ENCODE assay signal across 10 cellular contexts in the genomic region with DNA sequence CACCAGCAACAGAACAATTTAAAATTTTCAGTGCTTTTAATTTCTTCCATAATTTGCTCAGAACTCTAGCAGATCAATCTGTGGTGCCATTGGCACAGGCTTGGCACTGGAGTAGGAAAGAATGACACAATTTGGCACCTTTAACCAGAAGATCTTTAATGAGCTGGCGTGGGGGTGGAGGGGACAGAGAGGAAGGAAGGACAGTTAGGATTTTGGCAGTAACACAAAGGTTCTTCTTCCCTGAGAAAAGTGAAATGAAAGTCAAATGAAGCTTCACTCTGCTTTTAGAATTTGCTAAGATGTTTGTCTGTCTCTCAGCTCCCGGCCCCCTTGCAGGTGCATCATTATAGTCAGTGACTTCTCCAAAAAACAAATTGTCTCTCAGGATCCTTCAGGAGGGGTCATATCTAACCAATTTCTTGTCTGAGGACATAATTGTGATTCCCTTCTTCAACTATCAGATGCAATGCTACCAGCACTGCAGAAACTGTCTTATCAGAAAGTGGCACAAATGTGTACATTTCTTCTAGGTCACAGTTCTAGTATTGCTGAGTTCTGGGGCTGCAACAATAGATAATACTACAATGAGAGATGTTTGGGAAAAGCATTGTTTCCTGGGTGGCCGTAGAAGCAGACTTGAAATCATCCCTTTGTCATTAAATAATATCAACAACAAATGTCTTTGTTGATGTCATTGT.
DNase-seq lines count a peak whose midpoint lies in the region; ATAC-seq and TF ChIP-seq lines count a peak whose summit lies in the region.
"Had no signal": no experiment of that assay in that cellular context is flagged by ENCODE, and none has a peak within 500 bp of the region (broad histone marks: within the 10 kb centered on the region; RNA-seq: fewer than 3 reads in every experiment).

No MANE protein-coding gene starts in this region.

- no peak for TF ChIP-seq POLR2A in uterus (IDR thresholded peaks at IDR 0.05)

- peaks cover 42% of the 10 kb centered on the region; the same call in 1 of the 2 replicates for H3K79me2 ChIP-seq in OCI-LY7 (ENCODE audit: insufficient read depth, low read depth, low read length)

- peak; percentile 54 for ATAC-seq in left lobe of liver

- POLR2A ChIA-PET in OCI-LY7 (lab: Charles Lee) = interaction anchor here (0.6 to 4.3 kb wide), 16 partner anchors 9 to 235 kb away, joined by 3 to 16 read pairs (median 5); no protein-coding TSS in a partner anchor

- H3K27me3 ChIP-seq in uterus (no peaks in the 10 kb centered on the region), BE2C (no peaks in the 10 kb centered on the region)

- H3K4me1 ChIP-seq in OCI-LY7 (ENCODE audit: insufficient read depth, low read length, poor library complexity, severe bottlenecking) = peaks cover 96% of the 10 kb centered on the region
- H3K4me1 ChIP-seq in uterus = peaks cover 4 to 5% of the 10 kb centered on the region in 2 donors
- H3K4me1 ChIP-seq in BE2C = no peaks in the 10 kb centered on the region; the same call in 1 of the 2 replicates

- H2AFZ ChIP-seq in OCI-LY7 (ENCODE audit: low read length) = no peak overlapping the region; the same call in 1 of the 2 replicates

- H3K9me3 ChIP-seq in OCI-LY7 (ENCODE audit: low read length) (no peaks in the 10 kb centered on the region), uterus (no peaks in the 10 kb centered on the region), BE2C (no peaks in the 10 kb centered on the region)

- H3K36me3 ChIP-seq in OCI-LY7 (ENCODE audit: insufficient read depth, low read length) = peaks cover 16% of the 10 kb centered on the region
- no peaks in the 10 kb centered on the region for H3K36me3 ChIP-seq in uterus
- no peaks in the 10 kb centered on the region for H3K36me3 ChIP-seq in BE2C

- no TSS peak for BruUV-seq in OCI-LY7 (replicated peaks; lab: Mats Ljungman, UMichigan)

- peak; percentile 47 for DNase-seq in stimulated activated CD4-positive, alpha-beta T cell treated with anti-CD3 and anti-CD28 coated beads, Interleukin-15, amount 100 ng/mL, for 24 hours
- no peak for DNase-seq in stimulated activated CD4-positive, alpha-beta T cell treated with anti-CD3 and anti-CD28 coated beads, Interleukin-4, amount 100 ng/mL, for 1 hour
- DNase-seq in OCI-LY7 (ENCODE audit: low spot score) (peak; percentile 79), left lobe of liver (ENCODE audit: low spot score) (peak; percentile 65), uterus (no peak), SKM-1 (lab: John Stamatoyannopoulos, UW; ENCODE audit: unreplicated experiment) (no peak), NCI-H748 treated with DMSO at 0.1 percent for 48 hours (lab: John Stamatoyannopoulos, UW) (no peak), BE2C (no peak)
- DNase-seq: activated naive CD4-positive, alpha-beta T cell treated with anti-CD3 and anti-CD28 coated beads, Interleukin-2, amount 10 ng/mL, durations not matched to agents 7 days and 5 days; Calu3 had no signal

- intact Hi-C loops in OCI-LY7 (cut with micrococcal nuclease; ENCODE audit: unreplicated experiment) (loop anchor here (1.0 to 5.0 kb wide), 4 partner anchors 66 to 149 kb away; a partner anchor contains a TSS), uterus (cut with DNase I; ENCODE audit: low total_unique reads) (no loop called here)

- TF ChIP-seq CTCF in OCI-LY7 (conservative IDR thresholded peaks at IDR 0.05; ENCODE audit: low read length) (no peak), uterus (IDR thresholded peaks at IDR 0.05) (no peak), BE2C (IDR thresholded peaks at IDR 0.05; ENCODE audit: low read depth, low read length) (no peak)

- H3K4me3 ChIP-seq in OCI-LY7 (ENCODE audit: low read depth, low read length, poor library complexity, severe bottlenecking) (peak overlapping the region; percentile 35), uterus (no peak overlapping the region), BE2C (ENCODE audit: low read depth, low read length) (no peak overlapping the region)

- no peaks in the 10 kb centered on the region for H3K9me2 ChIP-seq in OCI-LY7 (ENCODE audit: insufficient read depth, low read length)

- CTCF ChIA-PET in OCI-LY7 (lab: Charles Lee; ENCODE audit: unreplicated experiment) = interaction anchor here (0.9 kb wide), 1 partner anchor 103 kb away, joined by 3 read pairs; no protein-coding TSS in a partner anchor

- H4K20me1 ChIP-seq in OCI-LY7 (ENCODE audit: insufficient read depth, low read length) = no peaks in the 10 kb centered on the region

- H3K27ac ChIP-seq in OCI-LY7 (ENCODE audit: low read depth, low read length, poor library complexity, severe bottlenecking) (peak overlapping the region; percentile 89), uterus (peak overlapping the region; percentile 41 to 62)

- H3K4me2 ChIP-seq in OCI-LY7 (ENCODE audit: low read length) = peak overlapping the region; percentile 61

Comparison
In these comparisons a context has a peak if more than half of its experiments do, and no peak if none do; other contexts are left out.
1. DNase-seq: peak in stimulated activated CD4-positive, alpha-beta T cell treated with anti-CD3 and anti-CD28 coated beads, Interleukin-15, amount 100 ng/mL, for 24 hours (single experiment), OCI-LY7 (single experiment) and left lobe of liver (single experiment); none in stimulated activated CD4-positive, alpha-beta T cell treated with anti-CD3 and anti-CD28 coated beads, Interleukin-4, amount 100 ng/mL, for 1 hour (single experiment), uterus (0 of 2), SKM-1 (single experiment), NCI-H748 treated with DMSO at 0.1 percent for 48 hours (single experiment) and BE2C (single experiment).